In genomic region chr6:91366781-91367180, GRCh38 we compare ENCODE assay signal across 28 cellular contexts.
"Had no signal": no experiment of that assay in that cellular context is flagged by ENCODE, and none has a peak within 500 bp of the region (broad histone marks: within the 10 kb centered on the region; RNA-seq: fewer than 3 reads in every experiment).

No MANE protein-coding gene starts in this region.

- FAIRE-seq: kidney had no signal

- H3K27ac Mint-ChIP-seq: immature natural killer cell; naive B cell; nephron progenitor cell; stimulated activated memory B cell treated with anti-CD40 and anti-IgM and Interleukin-4, amounts not matched to agents 10 μg/mL and 1 μg/mL and 100 μg/mL, for 72 hours; stimulated activated naive CD8-positive, alpha-beta T cell treated with anti-CD3 and anti-CD28 coated beads, Interleukin-15, Interleukin-2, amounts not matched to agents 100 ng/mL and 50 ng/mL, for 24 hours had no signal

- H3K27me3 ChIP-seq: dorsolateral prefrontal cortex, gastroesophageal sphincter, neutrophil, right lobe of liver, spleen, tibial artery, upper lobe of left lung, uterus had no signal

- H3K4me3 Mint-ChIP-seq: immature natural killer cell; naive B cell; nephron progenitor cell; stimulated activated memory B cell treated with anti-CD40 and anti-IgM and Interleukin-4, amounts not matched to agents 10 μg/mL and 1 μg/mL and 100 μg/mL, for 72 hours; stimulated activated naive CD8-positive, alpha-beta T cell treated with anti-CD3 and anti-CD28 coated beads, Interleukin-15, Interleukin-2, amounts not matched to agents 100 ng/mL and 50 ng/mL, for 24 hours had no signal

- DNase-seq: cortex of kidney; dorsolateral prefrontal cortex; effector CD8-positive, alpha-beta T cell; foreskin fibroblast; glutamatergic neuron; immature natural killer cell; kidney; left colon; left ventricle myocardium superior; mesenchymal stem cell; naive B cell; nephron progenitor cell; psoas muscle; retina; right lobe of liver; spleen; stimulated activated CD4-positive, alpha-beta T cell treated with anti-CD3 and anti-CD28 coated beads, Interleukin-15, amount 100 ng/mL, for 24 hours; stimulated activated CD4-positive, alpha-beta T cell treated with anti-CD3 and anti-CD28 coated beads, Interleukin-1b, Interleukin-23, amount 100 ng/mL, for 48 hours; stimulated activated CD4-positive, alpha-beta T cell treated with anti-CD3 and anti-CD28 coated beads, Interleukin-4, amount 100 ng/mL, for 24 hours; tibial artery; upper lobe of left lung; uterus had no signal

- ATAC-seq: esophagus mucosa; gastroesophageal sphincter; left colon; left ventricle myocardium superior; psoas muscle; right lobe of liver; stimulated activated memory B cell treated with anti-CD40 and anti-IgM and Interleukin-4, amounts not matched to agents 10 μg/mL and 1 μg/mL and 100 μg/mL, for 72 hours had no signal

- H3K36me3 ChIP-seq: gastroesophageal sphincter, neutrophil, right lobe of liver, spleen, tibial artery, upper lobe of left lung, uterus had no signal

- H3K4me1 Mint-ChIP-seq: immature natural killer cell; naive B cell; nephron progenitor cell; stimulated activated memory B cell treated with anti-CD40 and anti-IgM and Interleukin-4, amounts not matched to agents 10 μg/mL and 1 μg/mL and 100 μg/mL, for 72 hours had no signal

- H3K27me3 Mint-ChIP-seq: naive B cell; stimulated activated memory B cell treated with anti-CD40 and anti-IgM and Interleukin-4, amounts not matched to agents 10 μg/mL and 1 μg/mL and 100 μg/mL, for 72 hours; stimulated activated naive CD8-positive, alpha-beta T cell treated with anti-CD3 and anti-CD28 coated beads, Interleukin-15, Interleukin-2, amounts not matched to agents 100 ng/mL and 50 ng/mL, for 24 hours had no signal

- H3K4me1 ChIP-seq: gastroesophageal sphincter, psoas muscle, right lobe of liver, spleen, tibial artery, upper lobe of left lung, uterus had no signal

- H3K36me3 Mint-ChIP-seq: immature natural killer cell; naive B cell; stimulated activated memory B cell treated with anti-CD40 and anti-IgM and Interleukin-4, amounts not matched to agents 10 μg/mL and 1 μg/mL and 100 μg/mL, for 72 hours had no signal

- H3K27ac ChIP-seq: dorsolateral prefrontal cortex, gastroesophageal sphincter, neutrophil, psoas muscle, right lobe of liver, spleen, tibial artery, upper lobe of left lung, uterus had no signal

- H3K9me3 ChIP-seq: neutrophil, psoas muscle, right lobe of liver, uterus had no signal

- H3K4me3 ChIP-seq: dorsolateral prefrontal cortex, gastroesophageal sphincter, lung, psoas muscle, right lobe of liver, spleen, tibial artery, upper lobe of left lung, uterus had no signal
